ENCODE assay signal across 2 cellular contexts in the genomic region with DNA sequence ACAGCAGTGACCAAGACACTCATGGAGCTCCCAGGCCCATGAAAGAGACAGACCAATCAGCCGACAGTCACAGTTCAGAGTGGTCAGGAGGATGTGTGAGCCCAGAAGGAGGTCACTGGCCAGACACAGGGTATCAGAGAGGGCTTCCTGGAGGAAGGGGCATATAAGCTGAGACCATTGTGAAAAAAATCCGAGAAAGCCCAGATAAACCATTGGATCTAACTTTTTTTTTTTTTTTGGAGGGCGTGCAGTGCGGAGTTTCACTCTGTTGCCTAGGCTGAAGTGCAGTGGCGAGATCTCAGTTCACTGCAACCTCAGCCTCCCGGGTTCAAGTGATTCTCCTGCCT.
TF ChIP-seq lines count a peak whose summit lies in the region.

No MANE protein-coding gene starts in this region.

TF ChIP-seq in SK-N-SH, 30 proteins besides CTCF, POLR2A, EP300 and RAD21 (continued from another document):
- TF ChIP-seq, protein P1, sequence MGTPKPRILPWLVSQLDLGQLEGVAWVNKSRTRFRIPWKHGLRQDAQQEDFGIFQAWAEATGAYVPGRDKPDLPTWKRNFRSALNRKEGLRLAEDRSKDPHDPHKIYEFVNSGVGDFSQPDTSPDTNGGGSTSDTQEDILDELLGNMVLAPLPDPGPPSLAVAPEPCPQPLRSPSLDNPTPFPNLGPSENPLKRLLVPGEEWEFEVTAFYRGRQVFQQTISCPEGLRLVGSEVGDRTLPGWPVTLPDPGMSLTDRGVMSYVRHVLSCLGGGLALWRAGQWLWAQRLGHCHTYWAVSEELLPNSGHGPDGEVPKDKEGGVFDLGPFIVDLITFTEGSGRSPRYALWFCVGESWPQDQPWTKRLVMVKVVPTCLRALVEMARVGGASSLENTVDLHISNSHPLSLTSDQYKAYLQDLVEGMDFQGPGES (IDR thresholded peaks at IDR 0.05; ENCODE audit: low read depth, low read length): no peak
- TF ChIP-seq YY1 (IDR thresholded peaks at IDR 0.05; ENCODE audit: low read depth) (no peak), JUND (IDR thresholded peaks at IDR 0.05) (no peak), TCF12 (IDR thresholded peaks at IDR 0.05) (no peak), MXI1 (IDR thresholded peaks at IDR 0.05; ENCODE audit: low read depth, low read length) (no peak), EZH2phosphoT487 (IDR thresholded peaks at IDR 0.05; ENCODE audit: borderline replicate concordance, low read depth) (no peak)
- TF ChIP-seq, protein P2, sequence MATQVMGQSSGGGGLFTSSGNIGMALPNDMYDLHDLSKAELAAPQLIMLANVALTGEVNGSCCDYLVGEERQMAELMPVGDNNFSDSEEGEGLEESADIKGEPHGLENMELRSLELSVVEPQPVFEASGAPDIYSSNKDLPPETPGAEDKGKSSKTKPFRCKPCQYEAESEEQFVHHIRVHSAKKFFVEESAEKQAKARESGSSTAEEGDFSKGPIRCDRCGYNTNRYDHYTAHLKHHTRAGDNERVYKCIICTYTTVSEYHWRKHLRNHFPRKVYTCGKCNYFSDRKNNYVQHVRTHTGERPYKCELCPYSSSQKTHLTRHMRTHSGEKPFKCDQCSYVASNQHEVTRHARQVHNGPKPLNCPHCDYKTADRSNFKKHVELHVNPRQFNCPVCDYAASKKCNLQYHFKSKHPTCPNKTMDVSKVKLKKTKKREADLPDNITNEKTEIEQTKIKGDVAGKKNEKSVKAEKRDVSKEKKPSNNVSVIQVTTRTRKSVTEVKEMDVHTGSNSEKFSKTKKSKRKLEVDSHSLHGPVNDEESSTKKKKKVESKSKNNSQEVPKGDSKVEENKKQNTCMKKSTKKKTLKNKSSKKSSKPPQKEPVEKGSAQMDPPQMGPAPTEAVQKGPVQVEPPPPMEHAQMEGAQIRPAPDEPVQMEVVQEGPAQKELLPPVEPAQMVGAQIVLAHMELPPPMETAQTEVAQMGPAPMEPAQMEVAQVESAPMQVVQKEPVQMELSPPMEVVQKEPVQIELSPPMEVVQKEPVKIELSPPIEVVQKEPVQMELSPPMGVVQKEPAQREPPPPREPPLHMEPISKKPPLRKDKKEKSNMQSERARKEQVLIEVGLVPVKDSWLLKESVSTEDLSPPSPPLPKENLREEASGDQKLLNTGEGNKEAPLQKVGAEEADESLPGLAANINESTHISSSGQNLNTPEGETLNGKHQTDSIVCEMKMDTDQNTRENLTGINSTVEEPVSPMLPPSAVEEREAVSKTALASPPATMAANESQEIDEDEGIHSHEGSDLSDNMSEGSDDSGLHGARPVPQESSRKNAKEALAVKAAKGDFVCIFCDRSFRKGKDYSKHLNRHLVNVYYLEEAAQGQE (IDR thresholded peaks at IDR 0.05; ENCODE audit: low read depth, low read length): no peak
- TF ChIP-seq, protein P3, sequence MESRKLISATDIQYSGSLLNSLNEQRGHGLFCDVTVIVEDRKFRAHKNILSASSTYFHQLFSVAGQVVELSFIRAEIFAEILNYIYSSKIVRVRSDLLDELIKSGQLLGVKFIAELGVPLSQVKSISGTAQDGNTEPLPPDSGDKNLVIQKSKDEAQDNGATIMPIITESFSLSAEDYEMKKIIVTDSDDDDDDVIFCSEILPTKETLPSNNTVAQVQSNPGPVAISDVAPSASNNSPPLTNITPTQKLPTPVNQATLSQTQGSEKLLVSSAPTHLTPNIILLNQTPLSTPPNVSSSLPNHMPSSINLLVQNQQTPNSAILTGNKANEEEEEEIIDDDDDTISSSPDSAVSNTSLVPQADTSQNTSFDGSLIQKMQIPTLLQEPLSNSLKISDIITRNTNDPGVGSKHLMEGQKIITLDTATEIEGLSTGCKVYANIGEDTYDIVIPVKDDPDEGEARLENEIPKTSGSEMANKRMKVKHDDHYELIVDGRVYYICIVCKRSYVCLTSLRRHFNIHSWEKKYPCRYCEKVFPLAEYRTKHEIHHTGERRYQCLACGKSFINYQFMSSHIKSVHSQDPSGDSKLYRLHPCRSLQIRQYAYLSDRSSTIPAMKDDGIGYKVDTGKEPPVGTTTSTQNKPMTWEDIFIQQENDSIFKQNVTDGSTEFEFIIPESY (IDR thresholded peaks at IDR 0.05; ENCODE audit: borderline replicate concordance, low read depth): no peak
- TF ChIP-seq, protein P4, sequence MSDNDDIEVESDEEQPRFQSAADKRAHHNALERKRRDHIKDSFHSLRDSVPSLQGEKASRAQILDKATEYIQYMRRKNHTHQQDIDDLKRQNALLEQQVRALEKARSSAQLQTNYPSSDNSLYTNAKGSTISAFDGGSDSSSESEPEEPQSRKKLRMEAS (IDR thresholded peaks at IDR 0.05; ENCODE audit: low read depth): no peak

TF ChIP-seq in SK-N-SH treated with all-trans-retinoic acid at 6 μM for 48 hours, 23 proteins besides CTCF, POLR2A, EP300 and RAD21 (continued from another document):
- TF ChIP-seq, protein P5, sequence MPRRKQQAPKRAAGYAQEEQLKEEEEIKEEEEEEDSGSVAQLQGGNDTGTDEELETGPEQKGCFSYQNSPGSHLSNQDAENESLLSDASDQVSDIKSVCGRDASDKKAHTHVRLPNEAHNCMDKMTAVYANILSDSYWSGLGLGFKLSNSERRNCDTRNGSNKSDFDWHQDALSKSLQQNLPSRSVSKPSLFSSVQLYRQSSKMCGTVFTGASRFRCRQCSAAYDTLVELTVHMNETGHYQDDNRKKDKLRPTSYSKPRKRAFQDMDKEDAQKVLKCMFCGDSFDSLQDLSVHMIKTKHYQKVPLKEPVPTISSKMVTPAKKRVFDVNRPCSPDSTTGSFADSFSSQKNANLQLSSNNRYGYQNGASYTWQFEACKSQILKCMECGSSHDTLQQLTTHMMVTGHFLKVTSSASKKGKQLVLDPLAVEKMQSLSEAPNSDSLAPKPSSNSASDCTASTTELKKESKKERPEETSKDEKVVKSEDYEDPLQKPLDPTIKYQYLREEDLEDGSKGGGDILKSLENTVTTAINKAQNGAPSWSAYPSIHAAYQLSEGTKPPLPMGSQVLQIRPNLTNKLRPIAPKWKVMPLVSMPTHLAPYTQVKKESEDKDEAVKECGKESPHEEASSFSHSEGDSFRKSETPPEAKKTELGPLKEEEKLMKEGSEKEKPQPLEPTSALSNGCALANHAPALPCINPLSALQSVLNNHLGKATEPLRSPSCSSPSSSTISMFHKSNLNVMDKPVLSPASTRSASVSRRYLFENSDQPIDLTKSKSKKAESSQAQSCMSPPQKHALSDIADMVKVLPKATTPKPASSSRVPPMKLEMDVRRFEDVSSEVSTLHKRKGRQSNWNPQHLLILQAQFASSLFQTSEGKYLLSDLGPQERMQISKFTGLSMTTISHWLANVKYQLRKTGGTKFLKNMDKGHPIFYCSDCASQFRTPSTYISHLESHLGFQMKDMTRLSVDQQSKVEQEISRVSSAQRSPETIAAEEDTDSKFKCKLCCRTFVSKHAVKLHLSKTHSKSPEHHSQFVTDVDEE (CRISPR knock-in tag; IDR thresholded peaks at IDR 0.05): no peak
- TF ChIP-seq, protein P6, sequence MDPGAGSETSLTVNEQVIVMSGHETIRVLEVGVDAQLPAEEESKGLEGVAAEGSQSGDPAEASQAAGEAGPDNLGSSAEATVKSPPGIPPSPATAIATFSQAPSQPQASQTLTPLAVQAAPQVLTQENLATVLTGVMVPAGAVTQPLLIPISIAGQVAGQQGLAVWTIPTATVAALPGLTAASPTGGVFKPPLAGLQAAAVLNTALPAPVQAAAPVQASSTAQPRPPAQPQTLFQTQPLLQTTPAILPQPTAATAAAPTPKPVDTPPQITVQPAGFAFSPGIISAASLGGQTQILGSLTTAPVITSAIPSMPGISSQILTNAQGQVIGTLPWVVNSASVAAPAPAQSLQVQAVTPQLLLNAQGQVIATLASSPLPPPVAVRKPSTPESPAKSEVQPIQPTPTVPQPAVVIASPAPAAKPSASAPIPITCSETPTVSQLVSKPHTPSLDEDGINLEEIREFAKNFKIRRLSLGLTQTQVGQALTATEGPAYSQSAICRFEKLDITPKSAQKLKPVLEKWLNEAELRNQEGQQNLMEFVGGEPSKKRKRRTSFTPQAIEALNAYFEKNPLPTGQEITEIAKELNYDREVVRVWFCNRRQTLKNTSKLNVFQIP (CRISPR knock-in tag; IDR thresholded peaks at IDR 0.05; ENCODE audit: borderline replicate concordance, low read depth): no peak
- TF ChIP-seq ZFP30 (CRISPR knock-in tag; IDR thresholded peaks at IDR 0.05): no peak
- no peak for TF ChIP-seq ZNF565 (CRISPR knock-in tag; conservative IDR thresholded peaks at IDR 0.05; ENCODE audit: low read depth)
- TF ChIP-seq, protein P7, sequence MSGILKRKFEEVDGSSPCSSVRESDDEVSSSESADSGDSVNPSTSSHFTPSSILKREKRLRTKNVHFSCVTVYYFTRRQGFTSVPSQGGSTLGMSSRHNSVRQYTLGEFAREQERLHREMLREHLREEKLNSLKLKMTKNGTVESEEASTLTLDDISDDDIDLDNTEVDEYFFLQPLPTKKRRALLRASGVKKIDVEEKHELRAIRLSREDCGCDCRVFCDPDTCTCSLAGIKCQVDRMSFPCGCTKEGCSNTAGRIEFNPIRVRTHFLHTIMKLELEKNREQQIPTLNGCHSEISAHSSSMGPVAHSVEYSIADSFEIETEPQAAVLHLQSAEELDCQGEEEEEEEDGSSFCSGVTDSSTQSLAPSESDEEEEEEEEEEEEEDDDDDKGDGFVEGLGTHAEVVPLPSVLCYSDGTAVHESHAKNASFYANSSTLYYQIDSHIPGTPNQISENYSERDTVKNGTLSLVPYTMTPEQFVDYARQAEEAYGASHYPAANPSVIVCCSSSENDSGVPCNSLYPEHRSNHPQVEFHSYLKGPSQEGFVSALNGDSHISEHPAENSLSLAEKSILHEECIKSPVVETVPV (CRISPR knock-in tag; IDR thresholded peaks at IDR 0.05): no peak
- TF ChIP-seq GLIS3 (CRISPR knock-in tag; IDR thresholded peaks at IDR 0.05): no peak
- no peak for TF ChIP-seq TCF4 (CRISPR knock-in tag; IDR thresholded peaks at IDR 0.05; ENCODE audit: borderline replicate concordance)
- TF ChIP-seq OSR1 (CRISPR knock-in tag; IDR thresholded peaks at IDR 0.05): no peak
- TF ChIP-seq RARB (CRISPR knock-in tag; IDR thresholded peaks at IDR 0.05): no peak
- no peak for TF ChIP-seq ZC3H10 (CRISPR knock-in tag; IDR thresholded peaks at IDR 0.05)
- TF ChIP-seq BACH2 (CRISPR knock-in tag; IDR thresholded peaks at IDR 0.05; ENCODE audit: borderline replicate concordance): no peak
- no peak for TF ChIP-seq SNAI2 (CRISPR knock-in tag; IDR thresholded peaks at IDR 0.05)
- no peak for TF ChIP-seq ARNTL (CRISPR knock-in tag; IDR thresholded peaks at IDR 0.05; ENCODE audit: borderline replicate concordance, low read depth)
- TF ChIP-seq ISL1 (CRISPR knock-in tag; IDR thresholded peaks at IDR 0.05): no peak
- no peak for TF ChIP-seq ZFP3 (CRISPR knock-in tag; IDR thresholded peaks at IDR 0.05)
- TF ChIP-seq, protein P8, sequence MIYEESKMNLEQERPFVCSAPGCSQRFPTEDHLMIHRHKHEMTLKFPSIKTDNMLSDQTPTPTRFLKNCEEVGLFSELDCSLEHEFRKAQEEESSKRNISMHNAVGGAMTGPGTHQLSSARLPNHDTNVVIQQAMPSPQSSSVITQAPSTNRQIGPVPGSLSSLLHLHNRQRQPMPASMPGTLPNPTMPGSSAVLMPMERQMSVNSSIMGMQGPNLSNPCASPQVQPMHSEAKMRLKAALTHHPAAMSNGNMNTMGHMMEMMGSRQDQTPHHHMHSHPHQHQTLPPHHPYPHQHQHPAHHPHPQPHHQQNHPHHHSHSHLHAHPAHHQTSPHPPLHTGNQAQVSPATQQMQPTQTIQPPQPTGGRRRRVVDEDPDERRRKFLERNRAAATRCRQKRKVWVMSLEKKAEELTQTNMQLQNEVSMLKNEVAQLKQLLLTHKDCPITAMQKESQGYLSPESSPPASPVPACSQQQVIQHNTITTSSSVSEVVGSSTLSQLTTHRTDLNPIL (CRISPR knock-in tag; IDR thresholded peaks at IDR 0.05; ENCODE audit: low read depth): no peak
